ENCODE assay signal across 1 cellular context in genomic region chr6:17593246-17593645, GRCh38.
TF ChIP-seq lines count a peak whose summit lies in the region.

No MANE protein-coding gene starts in this region.

TF ChIP-seq in K562, 482 proteins besides CTCF, POLR2A, EP300 and RAD21:
- TF ChIP-seq ZNF512 (tag; IDR thresholded peaks at IDR 0.05) (peak; percentile 92), HMG20A (CRISPR knock-in tag; conservative IDR thresholded peaks at IDR 0.05) (no peak)
